In genomic region chr1:168585191-168585590, GRCh38 we compare ENCODE assay signal across 17 cellular contexts. TPM values are rescaled to one million over a fixed set of nuclear protein-coding genes. Genes with fewer than 3 reads are reported as not detected.
DNase-seq lines count a peak whose midpoint lies in the region; ATAC-seq and TF ChIP-seq lines count a peak whose summit lies in the region.
"Had no signal": no experiment of that assay in that cellular context is flagged by ENCODE, and none has a peak within 500 bp of the region (broad histone marks: within the 10 kb centered on the region; RNA-seq: fewer than 3 reads in every experiment).

No MANE protein-coding gene starts in this region.

- H3K27ac ChIP-seq in PC-3 (ENCODE audit: low read length), result no peak overlapping the region
- H3K27ac ChIP-seq in rectal smooth muscle tissue (ENCODE audit: low read depth, low read length), result peak overlapping the region; percentile 43
- no peak overlapping the region for H3K27ac ChIP-seq in vagina
- H3K27ac ChIP-seq: cardiac muscle cell, KMS-11 had no signal

- H3K4me3 ChIP-seq in PC-3 (ENCODE audit: low read length) (no peak overlapping the region), choroid plexus epithelial cell (ENCODE audit: low read depth, low read length) (no peak overlapping the region), rectal smooth muscle tissue (ENCODE audit: low read length) (no peak overlapping the region), vagina (no peak overlapping the region), mucosa of descending colon (no peak overlapping the region)
- H3K4me3 ChIP-seq: cardiac muscle cell had no signal

- H3K27me3 Mint-ChIP-seq in T-helper 17 cell, result no peaks in the 10 kb centered on the region
- H3K27me3 Mint-ChIP-seq: activated CD4-positive, alpha-beta T cell treated with anti-CD3 and anti-CD28 coated beads, Interleukin-2, amount 10 ng/mL, durations not matched to agents 7 days and 5 days; progenitor cell of endocrine pancreas; stimulated activated memory B cell treated with anti-CD40 and anti-IgM and Interleukin-4, amounts not matched to agents 10 μg/mL and 1 μg/mL and 100 μg/mL, for 72 hours had no signal

- DNase-seq in COLO829 (ENCODE audit: low spot score), result peak; percentile 92
- DNase-seq in PC-3, result peak; percentile 61
- peak; percentile 7 for DNase-seq in choroid plexus epithelial cell (ENCODE audit: low read depth)
- no peak for DNase-seq in vagina (ENCODE audit: extremely low spot score in 2 of 2)
- DNase-seq in T-helper 17 cell, result no peak
- DNase-seq in NCI-H2107 (lab: John Stamatoyannopoulos, UW), result no peak
- no peak for DNase-seq in mucosa of descending colon
- DNase-seq: activated CD4-positive, alpha-beta T cell treated with anti-CD3 and anti-CD28 coated beads, Interleukin-2, amount 10 ng/mL, durations not matched to agents 7 days and 5 days; CD8-positive, alpha-beta T cell; erythroblast; NCI-H2029 had no signal

- H3K9me2 ChIP-seq in PC-3 (replicated peaks; ENCODE audit: low read length), result no peaks in the 10 kb centered on the region

- no peaks in the 10 kb centered on the region for H3K9me3 ChIP-seq in PC-3 (ENCODE audit: low read length)
- H3K9me3 ChIP-seq in vagina, result no peaks in the 10 kb centered on the region
- H3K9me3 ChIP-seq in T-helper 17 cell (ENCODE audit: control insufficient read depth, low read length, poor library complexity, severe bottlenecking), result no peaks in the 10 kb centered on the region
- no peaks in the 10 kb centered on the region for H3K9me3 ChIP-seq in mucosa of descending colon

- H3F3A ChIP-seq in PC-3 (ENCODE audit: low read length, unreplicated experiment), result no peaks in the 10 kb centered on the region

- BruUV-seq in PC-3 (replicated peaks; lab: Mats Ljungman, UMichigan), result no TSS peak

- H3K27me3 ChIP-seq in PC-3 (ENCODE audit: low read length), result no peaks in the 10 kb centered on the region
- no peaks in the 10 kb centered on the region for H3K27me3 ChIP-seq in rectal smooth muscle tissue (ENCODE audit: control insufficient read depth, insufficient read depth, low read length)
- H3K27me3 ChIP-seq in vagina, result no peaks in the 10 kb centered on the region
- H3K27me3 ChIP-seq: cardiac muscle cell had no signal

- H3K4me1 Mint-ChIP-seq in T-helper 17 cell, result peaks cover 3% of the 10 kb centered on the region
- H3K4me1 Mint-ChIP-seq: activated CD4-positive, alpha-beta T cell treated with anti-CD3 and anti-CD28 coated beads, Interleukin-2, amount 10 ng/mL, durations not matched to agents 7 days and 5 days; stimulated activated memory B cell treated with anti-CD40 and anti-IgM and Interleukin-4, amounts not matched to agents 10 μg/mL and 1 μg/mL and 100 μg/mL, for 72 hours had no signal

- TF ChIP-seq CTCF in PC-3 (conservative IDR thresholded peaks at IDR 0.05; ENCODE audit: low read depth, low read length) (no peak), choroid plexus epithelial cell (conservative IDR thresholded peaks at IDR 0.05; ENCODE audit: low read depth, low read length) (no peak), vagina (IDR thresholded peaks at IDR 0.05) (no peak), mucosa of descending colon (IDR thresholded peaks at IDR 0.05) (no peak)

- H3K4me1 ChIP-seq in PC-3 (ENCODE audit: insufficient read depth, low read length), result peaks cover 20% of the 10 kb centered on the region
- peaks cover 11% of the 10 kb centered on the region for H3K4me1 ChIP-seq in rectal smooth muscle tissue (ENCODE audit: control insufficient read depth, insufficient read depth, low read length)
- no peaks in the 10 kb centered on the region for H3K4me1 ChIP-seq in vagina
- no peaks in the 10 kb centered on the region for H3K4me1 ChIP-seq in mucosa of descending colon (ENCODE audit: low read depth)

- POLR2A ChIA-PET in PC-3 (lab: Charles Lee; ENCODE audit: unreplicated experiment), result no interaction called here

- peaks cover 6% of the 10 kb centered on the region for H3K36me3 Mint-ChIP-seq in T-helper 17 cell (ENCODE audit: low read depth)
- H3K36me3 Mint-ChIP-seq: CD8-positive, alpha-beta T cell; stimulated activated memory B cell treated with anti-CD40 and anti-IgM and Interleukin-4, amounts not matched to agents 10 μg/mL and 1 μg/mL and 100 μg/mL, for 72 hours had no signal

- ATAC-seq in PC-3 (peak; percentile 76), T-helper 17 cell (no peak), mucosa of descending colon (no peak)
- ATAC-seq: CD8-positive, alpha-beta T cell; stimulated activated memory B cell treated with anti-CD40 and anti-IgM and Interleukin-4, amounts not matched to agents 10 μg/mL and 1 μg/mL and 100 μg/mL, for 72 hours had no signal

- no peak overlapping the region for H3K4me3 Mint-ChIP-seq in T-helper 17 cell
- H3K4me3 Mint-ChIP-seq: activated CD4-positive, alpha-beta T cell treated with anti-CD3 and anti-CD28 coated beads, Interleukin-2, amount 10 ng/mL, durations not matched to agents 7 days and 5 days; CD8-positive, alpha-beta T cell; stimulated activated memory B cell treated with anti-CD40 and anti-IgM and Interleukin-4, amounts not matched to agents 10 μg/mL and 1 μg/mL and 100 μg/mL, for 72 hours had no signal

- H3K9ac ChIP-seq in PC-3 (ENCODE audit: low read length), result no peak overlapping the region
- no peak overlapping the region for H3K9ac ChIP-seq in rectal smooth muscle tissue (ENCODE audit: low read length)
- H3K9ac ChIP-seq: KMS-11 had no signal

- no peaks in the 10 kb centered on the region for H3K79me2 ChIP-seq in PC-3 (ENCODE audit: low read length)

- no peak overlapping the region for H3K27ac Mint-ChIP-seq in T-helper 17 cell
- H3K27ac Mint-ChIP-seq: activated CD4-positive, alpha-beta T cell treated with anti-CD3 and anti-CD28 coated beads, Interleukin-2, amount 10 ng/mL, durations not matched to agents 7 days and 5 days; CD8-positive, alpha-beta T cell; progenitor cell of endocrine pancreas; stimulated activated memory B cell treated with anti-CD40 and anti-IgM and Interleukin-4, amounts not matched to agents 10 μg/mL and 1 μg/mL and 100 μg/mL, for 72 hours had no signal

- no peak for TF ChIP-seq POLR2A in vagina (IDR thresholded peaks at IDR 0.05)

- no peaks in the 10 kb centered on the region for H4K20me1 ChIP-seq in PC-3 (ENCODE audit: low read length)

- intact Hi-C loops in PC-3 (cut with micrococcal nuclease), result no loop called here
- intact Hi-C loops in vagina (cut with DNase I), result no loop called here
- intact Hi-C loops in mucosa of descending colon (cut with DNase I, micrococcal nuclease), result no loop called here

- no peaks in the 10 kb centered on the region for H3K36me3 ChIP-seq in PC-3 (ENCODE audit: low read depth, low read length)
- no peaks in the 10 kb centered on the region for H3K36me3 ChIP-seq in rectal smooth muscle tissue (ENCODE audit: control insufficient read depth, insufficient read depth, low read length)
- no peaks in the 10 kb centered on the region for H3K36me3 ChIP-seq in vagina
- no peaks in the 10 kb centered on the region for H3K36me3 ChIP-seq in mucosa of descending colon (ENCODE audit: low read depth)
- H3K36me3 ChIP-seq: cardiac muscle cell had no signal

- no peak overlapping the region for H3K4me2 ChIP-seq in PC-3 (ENCODE audit: low read length)
- H3K4me2 ChIP-seq: KMS-11 had no signal

- no peak overlapping the region for H2AFZ ChIP-seq in PC-3 (ENCODE audit: low read length)

- CTCF ChIA-PET in PC-3 (lab: Charles Lee), result interaction anchor here (1.2 kb wide), 1 partner anchor 18 kb away, joined by 7 read pairs; no protein-coding TSS in a partner anchor

RNA-seq across cellular contexts. Expression of gene XCL1, which starts 8.8 kb away (rescaled TPM):
- not detected in 2 replicates for total RNA-seq in PC-3 (2014; rRNA removed)
- not detected for total RNA-seq in vagina
- not detected for total RNA-seq in T-helper 17 cell
- total RNA-seq in mucosa of descending colon, result 1 to 10 TPM in 1 of 3 donors, under 1 TPM in 1, not detected in 1; 0.22 to 1.1 TPM

RNA-seq across cellular contexts. Expression of gene XCL2, which starts 41.4 kb away (rescaled TPM):
- not detected in 2 replicates for total RNA-seq in PC-3 (2014; rRNA removed)
- total RNA-seq in vagina, result not detected
- total RNA-seq in T-helper 17 cell, result not detected
- total RNA-seq in mucosa of descending colon, result 1 to 10 TPM in 2 of 3 donors, under 1 TPM in 1; 0.58 to 3.3 (median 1.3) TPM
- total RNA-seq: activated CD4-positive, alpha-beta T cell treated with anti-CD3 and anti-CD28 coated beads, Interleukin-2, amount 10 ng/mL, durations not matched to agents 7 days and 5 days; cardiac muscle cell; mucosa of gallbladder; progenitor cell of endocrine pancreas had no signal

Comparison
In these comparisons a context has a peak if more than half of its experiments do, and no peak if none do; other contexts are left out.
1. DNase-seq: peak in COLO829 (single experiment), PC-3 (single experiment) and choroid plexus epithelial cell (single experiment); none in vagina (0 of 2), T-helper 17 cell (0 of 3), NCI-H2107 (single experiment) and mucosa of descending colon (0 of 3).